17 cellular contexts compared by ENCODE assay signal in the genomic region with DNA sequence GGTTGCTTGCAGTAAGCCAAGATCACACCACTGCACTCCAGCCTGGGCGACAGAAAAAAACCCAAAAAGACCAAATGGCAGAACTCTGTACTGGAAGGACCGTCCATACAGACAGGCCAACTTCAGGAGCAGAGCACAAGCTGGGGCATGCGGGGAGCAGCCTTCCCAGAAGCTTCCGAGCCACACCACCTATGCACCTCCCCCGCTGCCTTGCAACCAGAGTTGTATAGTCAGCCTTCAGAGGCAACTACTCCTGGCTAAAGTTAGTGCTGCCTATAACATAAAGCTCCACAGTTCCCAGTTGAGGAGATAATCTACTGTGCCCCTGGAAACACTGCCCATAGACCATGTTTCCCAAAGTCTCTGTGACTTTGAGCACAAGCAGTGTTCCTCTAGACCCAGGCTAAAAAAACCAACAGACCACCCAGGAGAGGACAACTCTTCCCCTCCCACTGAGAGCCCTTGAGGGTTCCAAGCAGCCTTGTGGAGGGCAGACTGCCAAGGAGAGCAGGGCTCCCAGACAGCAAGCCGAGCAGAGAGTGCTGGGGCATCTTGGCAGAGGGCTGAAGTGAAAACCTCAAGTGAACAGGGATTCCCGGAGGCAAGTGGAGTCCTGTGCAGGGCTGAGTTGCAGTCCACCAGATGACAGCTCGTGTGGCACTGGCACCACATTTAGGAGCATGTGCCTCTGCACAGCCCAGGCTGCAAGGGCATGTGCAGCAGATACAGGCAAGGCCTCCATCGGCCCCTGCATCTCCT. TPM values are rescaled to one million over a fixed set of nuclear protein-coding genes. Genes with fewer than 3 reads are reported as not detected.
DNase-seq lines count a peak whose midpoint lies in the region; ATAC-seq and TF ChIP-seq lines count a peak whose summit lies in the region.
"Had no signal": no experiment of that assay in that cellular context is flagged by ENCODE, and none has a peak within 500 bp of the region (broad histone marks: within the 10 kb centered on the region; RNA-seq: fewer than 3 reads in every experiment).

No MANE protein-coding gene starts in this region.

- H3K4me3 ChIP-seq in heart left ventricle = no peak overlapping the region
- H3K4me3 ChIP-seq: tibial nerve had no signal

- 71 to 79% (median 77%) methylated on average over 9 of the region's 9 CpGs for WGBS in heart left ventricle, 4 donors

- H3K4me3 Mint-ChIP-seq in WTC11 = no peak overlapping the region

- H3K36me3 ChIP-seq in heart left ventricle = peaks cover 0 to 84% (median 56%) of the 10 kb centered on the region in 9 donors

- H3K27me3 Mint-ChIP-seq in WTC11 (ENCODE audit: low read depth) = no peaks in the 10 kb centered on the region

- CTCF ChIA-PET in WTC11 (lab: Charles Lee) = interaction anchor here (1.4 kb wide), 1 partner anchor 12 kb away, joined by 5 read pairs; no protein-coding TSS in a partner anchor

- intact Hi-C loops in heart left ventricle (cut with DNase I) = loop anchor here in 6 of 10 donors (10.0 kb wide), 3 partner anchors 147 to 193 kb away; partner anchors contain the start of genes IWS1 (in 2 of the 6) and POLR2D (in 2 of the 6)

- H3K27ac Mint-ChIP-seq in WTC11 = peak overlapping the region; percentile 32; the same call in 1 of the 2 replicates

- H3K9me3 ChIP-seq in heart left ventricle = no peaks in the 10 kb centered on the region
- H3K9me3 ChIP-seq: tibial nerve had no signal

- TF ChIP-seq POLR2A in heart left ventricle (IDR thresholded peaks at IDR 0.05) = no peak

- H3K9me3 Mint-ChIP-seq in WTC11 = no peaks in the 10 kb centered on the region
- H3K9me3 Mint-ChIP-seq: activated naive CD4-positive, alpha-beta T cell treated with anti-CD3 and anti-CD28 coated beads, Interleukin-2, amount 50 U/mL, for 72 hours had no signal

- no peaks in the 10 kb centered on the region for H3K27me3 ChIP-seq in heart left ventricle
- H3K27me3 ChIP-seq: tibial nerve had no signal

- POLR2A ChIA-PET in WTC11 (lab: Charles Lee) = no interaction called here

- H3K36me3 Mint-ChIP-seq in WTC11 = peaks cover 57% of the 10 kb centered on the region

- DNase-seq in EH (ENCODE audit: low read depth) (peak; percentile 26), WTC11 (ENCODE audit: low spot score) (no peak), heart left ventricle (peak in 2 of 5 donors; percentile 46 to 63), pons (ENCODE audit: low spot score) (peak; percentile 24), NCI-H82 treated with DMSO at 0.1 percent for 48 hours (lab: John Stamatoyannopoulos, UW; ENCODE audit: unreplicated experiment) (no peak), NCI-H2171 treated with DMSO at 0.1 percent for 48 hours (lab: John Stamatoyannopoulos, UW) (no peak)
- DNase-seq: activated CD4-positive, CD25-positive, alpha-beta regulatory T cell treated with anti-CD3 and anti-CD28 coated beads, Interleukin-2, amount 50 U/mL, for 72 hours; EL; MM.1S; NCI-H69; stimulated activated CD4-positive, alpha-beta T cell treated with anti-CD3 and anti-CD28 coated beads, Interleukin-15, amount 100 ng/mL, for 24 hours; T-helper 2 cell had no signal

- H3K27ac ChIP-seq in heart left ventricle = peak overlapping the region in 2 of 12 donors; percentile 30 to 39
- H3K27ac ChIP-seq: parathyroid adenoma, tibial nerve had no signal

- peaks cover 0 to 51% (median 22%) of the 10 kb centered on the region in 12 donors for H3K4me1 ChIP-seq in heart left ventricle
- H3K4me1 ChIP-seq: parathyroid adenoma had no signal

- no peak for TF ChIP-seq CTCF in WTC11 (IDR thresholded peaks at IDR 0.05)
- no peak for TF ChIP-seq CTCF in heart left ventricle (IDR thresholded peaks at IDR 0.05)

- no peak for ATAC-seq in WTC11
- peak in 3 of 4 donors; percentile 36 to 66 (median 57) for ATAC-seq in heart left ventricle
- ATAC-seq in HG03095 (IDR thresholded peaks at IDR 0.05; ENCODE audit: unreplicated experiment) = no peak
- ATAC-seq in GM21717 (IDR thresholded peaks at IDR 0.05; ENCODE audit: unreplicated experiment) = no peak

- peaks cover 5% of the 10 kb centered on the region; the same call in 1 of the 2 replicates for H3K4me1 Mint-ChIP-seq in WTC11

TF ChIP-seq in WTC11, 78 proteins besides CTCF, POLR2A, EP300 and RAD21 (continues in another document):
- TF ChIP-seq ZBTB21 (CRISPR knock-in tag; IDR thresholded peaks at IDR 0.05; ENCODE audit: borderline replicate concordance) (no peak), NR3C1 (CRISPR knock-in tag; conservative IDR thresholded peaks at IDR 0.05; ENCODE audit: low read depth) (no peak), CREM (CRISPR knock-in tag; IDR thresholded peaks at IDR 0.05) (no peak), IRF2 (CRISPR knock-in tag; IDR thresholded peaks at IDR 0.05; ENCODE audit: borderline replicate concordance, low read depth) (no peak), ATF1 (CRISPR knock-in tag; IDR thresholded peaks at IDR 0.05) (no peak), CDX4 (CRISPR knock-in tag; IDR thresholded peaks at IDR 0.05; ENCODE audit: borderline replicate concordance) (no peak), GRHL2 (CRISPR knock-in tag; IDR thresholded peaks at IDR 0.05; ENCODE audit: insufficient replicate concordance, severe bottlenecking) (no peak), OVOL2 (CRISPR knock-in tag; IDR thresholded peaks at IDR 0.05; ENCODE audit: borderline replicate concordance) (no peak)
- TF ChIP-seq, protein P1, sequence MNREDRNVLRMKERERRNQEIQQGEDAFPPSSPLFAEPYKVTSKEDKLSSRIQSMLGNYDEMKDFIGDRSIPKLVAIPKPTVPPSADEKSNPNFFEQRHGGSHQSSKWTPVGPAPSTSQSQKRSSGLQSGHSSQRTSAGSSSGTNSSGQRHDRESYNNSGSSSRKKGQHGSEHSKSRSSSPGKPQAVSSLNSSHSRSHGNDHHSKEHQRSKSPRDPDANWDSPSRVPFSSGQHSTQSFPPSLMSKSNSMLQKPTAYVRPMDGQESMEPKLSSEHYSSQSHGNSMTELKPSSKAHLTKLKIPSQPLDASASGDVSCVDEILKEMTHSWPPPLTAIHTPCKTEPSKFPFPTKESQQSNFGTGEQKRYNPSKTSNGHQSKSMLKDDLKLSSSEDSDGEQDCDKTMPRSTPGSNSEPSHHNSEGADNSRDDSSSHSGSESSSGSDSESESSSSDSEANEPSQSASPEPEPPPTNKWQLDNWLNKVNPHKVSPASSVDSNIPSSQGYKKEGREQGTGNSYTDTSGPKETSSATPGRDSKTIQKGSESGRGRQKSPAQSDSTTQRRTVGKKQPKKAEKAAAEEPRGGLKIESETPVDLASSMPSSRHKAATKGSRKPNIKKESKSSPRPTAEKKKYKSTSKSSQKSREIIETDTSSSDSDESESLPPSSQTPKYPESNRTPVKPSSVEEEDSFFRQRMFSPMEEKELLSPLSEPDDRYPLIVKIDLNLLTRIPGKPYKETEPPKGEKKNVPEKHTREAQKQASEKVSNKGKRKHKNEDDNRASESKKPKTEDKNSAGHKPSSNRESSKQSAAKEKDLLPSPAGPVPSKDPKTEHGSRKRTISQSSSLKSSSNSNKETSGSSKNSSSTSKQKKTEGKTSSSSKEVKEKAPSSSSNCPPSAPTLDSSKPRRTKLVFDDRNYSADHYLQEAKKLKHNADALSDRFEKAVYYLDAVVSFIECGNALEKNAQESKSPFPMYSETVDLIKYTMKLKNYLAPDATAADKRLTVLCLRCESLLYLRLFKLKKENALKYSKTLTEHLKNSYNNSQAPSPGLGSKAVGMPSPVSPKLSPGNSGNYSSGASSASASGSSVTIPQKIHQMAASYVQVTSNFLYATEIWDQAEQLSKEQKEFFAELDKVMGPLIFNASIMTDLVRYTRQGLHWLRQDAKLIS (CRISPR knock-in tag; IDR thresholded peaks at IDR 0.05; ENCODE audit: borderline replicate concordance) = no peak
- TF ChIP-seq, protein P2, sequence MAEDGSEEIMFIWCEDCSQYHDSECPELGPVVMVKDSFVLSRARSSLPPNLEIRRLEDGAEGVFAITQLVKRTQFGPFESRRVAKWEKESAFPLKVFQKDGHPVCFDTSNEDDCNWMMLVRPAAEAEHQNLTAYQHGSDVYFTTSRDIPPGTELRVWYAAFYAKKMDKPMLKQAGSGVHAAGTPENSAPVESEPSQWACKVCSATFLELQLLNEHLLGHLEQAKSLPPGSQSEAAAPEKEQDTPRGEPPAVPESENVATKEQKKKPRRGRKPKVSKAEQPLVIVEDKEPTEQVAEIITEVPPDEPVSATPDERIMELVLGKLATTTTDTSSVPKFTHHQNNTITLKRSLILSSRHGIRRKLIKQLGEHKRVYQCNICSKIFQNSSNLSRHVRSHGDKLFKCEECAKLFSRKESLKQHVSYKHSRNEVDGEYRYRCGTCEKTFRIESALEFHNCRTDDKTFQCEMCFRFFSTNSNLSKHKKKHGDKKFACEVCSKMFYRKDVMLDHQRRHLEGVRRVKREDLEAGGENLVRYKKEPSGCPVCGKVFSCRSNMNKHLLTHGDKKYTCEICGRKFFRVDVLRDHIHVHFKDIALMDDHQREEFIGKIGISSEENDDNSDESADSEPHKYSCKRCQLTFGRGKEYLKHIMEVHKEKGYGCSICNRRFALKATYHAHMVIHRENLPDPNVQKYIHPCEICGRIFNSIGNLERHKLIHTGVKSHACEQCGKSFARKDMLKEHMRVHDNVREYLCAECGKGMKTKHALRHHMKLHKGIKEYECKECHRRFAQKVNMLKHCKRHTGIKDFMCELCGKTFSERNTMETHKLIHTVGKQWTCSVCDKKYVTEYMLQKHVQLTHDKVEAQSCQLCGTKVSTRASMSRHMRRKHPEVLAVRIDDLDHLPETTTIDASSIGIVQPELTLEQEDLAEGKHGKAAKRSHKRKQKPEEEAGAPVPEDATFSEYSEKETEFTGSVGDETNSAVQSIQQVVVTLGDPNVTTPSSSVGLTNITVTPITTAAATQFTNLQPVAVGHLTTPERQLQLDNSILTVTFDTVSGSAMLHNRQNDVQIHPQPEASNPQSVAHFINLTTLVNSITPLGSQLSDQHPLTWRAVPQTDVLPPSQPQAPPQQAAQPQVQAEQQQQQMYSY (CRISPR knock-in tag; IDR thresholded peaks at IDR 0.05) = no peak

RNA-seq across cellular contexts. Expression of gene SFT2D3, which starts 6.8 kb away (rescaled TPM):
- total RNA-seq in WTC11 (2021) = 9.2 to 10.5 TPM (median 9.8 TPM) in 3 replicates
- total RNA-seq in heart left ventricle = 1 to 10 TPM; 2.4 to 5.2 (median 3.7) TPM
- 1 to 10 TPM; 2.8 to 3.4 TPM for polyA plus RNA-seq in heart left ventricle

RNA-seq across cellular contexts. Expression of gene LIMS2, which starts 32.7 kb away (rescaled TPM):
- total RNA-seq in WTC11 (2021) (1.9 to 2.5 TPM (median 2.4 TPM) in 3 replicates), heart left ventricle (100 to 1,000 TPM in 7 of 9 donors, 10 to 100 TPM in 2; 97.1 to 225 (median 158) TPM)
- polyA plus RNA-seq in heart left ventricle = 100 to 1,000 TPM; 115 to 293 TPM

Comparison
In these comparisons a context has a peak if more than half of its experiments do, and no peak if none do; other contexts are left out.
1. DNase-seq: peak in EH (single experiment) and pons (single experiment); none in WTC11 (single experiment), NCI-H82 treated with DMSO at 0.1 percent for 48 hours (single experiment) and NCI-H2171 treated with DMSO at 0.1 percent for 48 hours (single experiment).
2. ATAC-seq: peak in heart left ventricle (3 of 4); none in WTC11 (single experiment), HG03095 (single experiment) and GM21717 (single experiment).
3. RNA of gene LIMS2, which starts 32.7 kb away (total RNA-seq): 97.1 to 225 TPM in heart left ventricle; 1.9 to 2.5 TPM in WTC11; every median in the first group is over 10 times any median in the second.